In genomic region chr16:56935201-56935600, GRCh38 we compare ENCODE assay signal across 10 cellular contexts. TPM values are rescaled to one million over a fixed set of nuclear protein-coding genes. Genes with fewer than 3 reads are reported as not detected.
DNase-seq lines count a peak whose midpoint lies in the region; TF ChIP-seq lines count a peak whose summit lies in the region.
"Had no signal": no experiment of that assay in that cellular context is flagged by ENCODE, and none has a peak within 500 bp of the region (broad histone marks: within the 10 kb centered on the region; RNA-seq: fewer than 3 reads in every experiment).

No MANE protein-coding gene starts in this region.

- H3K4me3 ChIP-seq in BJ (ENCODE audit: low read depth, low read length): peak overlapping the region; percentile 100
- peak overlapping the region; percentile 32; the same call in 1 of the 2 replicates for H3K4me3 ChIP-seq in Karpas-422 (ENCODE audit: low read length)

- peak overlapping the region; percentile 90 for H3K4me2 ChIP-seq in Karpas-422 (ENCODE audit: low read depth, low read length, poor library complexity, severe bottlenecking)

- no peaks in the 10 kb centered on the region for H3K9me3 ChIP-seq in Karpas-422 (ENCODE audit: low read length)

- H3K27me3 ChIP-seq in BJ (ENCODE audit: control insufficient read depth, insufficient read depth, low read length): no peaks in the 10 kb centered on the region
- H3K27me3 ChIP-seq in Karpas-422 (ENCODE audit: low read length): no peaks in the 10 kb centered on the region

- H3K4me1 Mint-ChIP-seq in chondrocyte (ENCODE audit: low read depth): peaks cover 68% of the 10 kb centered on the region
- peaks cover 52% of the 10 kb centered on the region for H3K4me1 Mint-ChIP-seq in neural crest cell

- peaks cover 31% of the 10 kb centered on the region; the same call in 1 of the 2 replicates for H4K20me1 ChIP-seq in Karpas-422 (ENCODE audit: insufficient read depth, low read depth, low read length)

- no peak overlapping the region for H2AFZ ChIP-seq in Karpas-422 (ENCODE audit: low read length)

- H3K9ac ChIP-seq in Karpas-422 (ENCODE audit: low read length): peak overlapping the region; percentile 28

- POLR2A ChIA-PET in BJ (lab: Charles Lee): no interaction called here

- TF ChIP-seq CTCF in BJ (IDR thresholded peaks at IDR 0.05; ENCODE audit: insufficient read depth, low read depth, low read length) (no peak), chondrocyte (IDR thresholded peaks at IDR 0.05) (no peak), neural crest cell (conservative IDR thresholded peaks at IDR 0.05) (no peak)

- H3K27me3 Mint-ChIP-seq in chondrocyte (ENCODE audit: low read depth) (no peaks in the 10 kb centered on the region), neural crest cell (ENCODE audit: low read depth) (no peaks in the 10 kb centered on the region)

- H3K79me2 ChIP-seq in Karpas-422 (ENCODE audit: low read length): peaks cover 65% of the 10 kb centered on the region

- no peaks in the 10 kb centered on the region for H3K9me2 ChIP-seq in Karpas-422 (replicated peaks; ENCODE audit: insufficient read depth, low read length)

- peaks cover 63% of the 10 kb centered on the region for H3K36me3 Mint-ChIP-seq in chondrocyte (ENCODE audit: low read depth)
- peaks cover 9% of the 10 kb centered on the region for H3K36me3 Mint-ChIP-seq in neural crest cell (ENCODE audit: low read depth)

- peaks cover 83% of the 10 kb centered on the region for H3K4me1 ChIP-seq in Karpas-422 (ENCODE audit: low read length)

- H3K27ac Mint-ChIP-seq in chondrocyte (ENCODE audit: unreplicated experiment) (peak overlapping the region; percentile 91), neural crest cell (ENCODE audit: unreplicated experiment) (no peak overlapping the region)

- CTCF ChIA-PET in BJ (lab: Yijun Ruan, JAX): no interaction called here

- H3K4me3 Mint-ChIP-seq in chondrocyte (ENCODE audit: unreplicated experiment): peak overlapping the region; percentile 97
- H3K4me3 Mint-ChIP-seq in neural crest cell: peak overlapping the region; percentile 95

- DNase-seq in BJ (ENCODE audit: low read depth) (no peak), Karpas-422 (no peak), chondrocyte (ENCODE audit: low spot score) (no peak), neural crest cell (ENCODE audit: low read depth, low spot score) (no peak), NCI-H82 treated with DMSO at 0.1 percent for 48 hours (lab: John Stamatoyannopoulos, UW; ENCODE audit: unreplicated experiment) (no peak), NCI-H345 (lab: John Stamatoyannopoulos, UW) (no peak), NCI-H1694 (lab: John Stamatoyannopoulos, UW) (no peak), COR-L47 (lab: John Stamatoyannopoulos, UW) (no peak)

- H3K9me3 Mint-ChIP-seq in chondrocyte (ENCODE audit: low read depth) (no peaks in the 10 kb centered on the region), neural crest cell (no peaks in the 10 kb centered on the region)

- peaks cover 21% of the 10 kb centered on the region for H3K36me3 ChIP-seq in BJ (ENCODE audit: control insufficient read depth, insufficient read depth, low read length)
- peaks cover 64% of the 10 kb centered on the region for H3K36me3 ChIP-seq in Karpas-422 (ENCODE audit: insufficient read depth, low read length)

- peak overlapping the region; percentile 29 for H3K27ac ChIP-seq in Karpas-422 (ENCODE audit: low read length)

RNA-seq across cellular contexts. Expression of gene HERPUD1, which starts 3.3 kb away (rescaled TPM):
- polyA plus RNA-seq in BJ (2011; rRNA removed): 306 and 363 TPM in 2 replicates
- polyA minus RNA-seq in BJ (2011; rRNA and poly(A)+ RNA removed): 217 and 356 TPM in 2 replicates
- total RNA-seq in Karpas-422 (2014; rRNA removed; shearing (Covaris generic); ENCODE audit: low replicate concordance): 98.1 and 112 TPM in 2 replicates
- total RNA-seq in chondrocyte (146 to 236 TPM (median 223 TPM) in 3 replicates), neural crest cell (32.9 and 34.0 TPM in 2 replicates)

RNA-seq across cellular contexts. Expression of gene CETP, which starts 26.5 kb away (rescaled TPM):
- 0.04 and 0.07 TPM in 2 replicates for polyA plus RNA-seq in BJ (2011; rRNA removed)
- not detected in 2 replicates for polyA minus RNA-seq in BJ (2011; rRNA and poly(A)+ RNA removed)
- 0.32 and 0.48 TPM in 2 replicates for total RNA-seq in Karpas-422 (2014; rRNA removed; shearing (Covaris generic); ENCODE audit: low replicate concordance)
- total RNA-seq in chondrocyte (not detected in 3 replicates), neural crest cell (not detected in 2 replicates)
- total RNA-seq: bronchial epithelial cell, H4 had no signal

RNA-seq across cellular contexts. Expression of gene NLRC5, which starts 54.2 kb away (rescaled TPM):
- polyA plus RNA-seq in BJ (2011; rRNA removed): 15.4 and 19.2 TPM in 2 replicates
- 32.7 and 40.9 TPM in 2 replicates for polyA minus RNA-seq in BJ (2011; rRNA and poly(A)+ RNA removed)
- 103 and 116 TPM in 2 replicates for total RNA-seq in Karpas-422 (2014; rRNA removed; shearing (Covaris generic); ENCODE audit: low replicate concordance)
- total RNA-seq in chondrocyte (6.3 to 10.7 TPM (median 6.6 TPM) in 3 replicates), neural crest cell (0.26 TPM in 1 of 2 replicates, not detected in the other)
